Comparison of ENCODE assay signal across 1 cellular context in the genomic region with DNA sequence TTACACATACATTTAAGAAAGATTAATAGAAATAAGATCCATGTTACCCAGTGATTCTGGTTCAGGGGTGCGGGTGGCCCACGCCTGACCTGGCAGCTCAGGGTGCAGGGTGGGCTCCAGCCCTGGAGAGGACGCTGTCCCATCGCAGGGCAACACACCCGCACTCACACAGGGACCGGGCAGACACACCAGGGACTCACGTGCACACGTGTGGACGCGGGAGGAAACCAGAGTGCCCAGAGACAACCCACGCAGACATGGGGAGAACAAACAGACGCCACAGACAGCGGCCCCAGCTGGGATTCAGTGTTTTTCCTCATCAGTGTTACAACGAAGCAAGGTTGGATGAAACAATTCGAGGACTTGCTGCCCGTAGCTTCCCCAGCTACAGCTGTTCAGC.
TF ChIP-seq lines count a peak whose summit lies in the region.

No MANE protein-coding gene starts in this region.

TF ChIP-seq in H1, 55 proteins besides CTCF, POLR2A, EP300 and RAD21:
- TF ChIP-seq EGR1 (IDR thresholded peaks at IDR 0.05; ENCODE audit: borderline replicate concordance, low read depth, low read length) (no peak), CHD1 (IDR thresholded peaks at IDR 0.05; ENCODE audit: low read depth, low read length) (no peak)
TF ChIP-seq in H1: peak in this region for 0.
